19 cellular contexts compared by ENCODE assay signal in the genomic region with DNA sequence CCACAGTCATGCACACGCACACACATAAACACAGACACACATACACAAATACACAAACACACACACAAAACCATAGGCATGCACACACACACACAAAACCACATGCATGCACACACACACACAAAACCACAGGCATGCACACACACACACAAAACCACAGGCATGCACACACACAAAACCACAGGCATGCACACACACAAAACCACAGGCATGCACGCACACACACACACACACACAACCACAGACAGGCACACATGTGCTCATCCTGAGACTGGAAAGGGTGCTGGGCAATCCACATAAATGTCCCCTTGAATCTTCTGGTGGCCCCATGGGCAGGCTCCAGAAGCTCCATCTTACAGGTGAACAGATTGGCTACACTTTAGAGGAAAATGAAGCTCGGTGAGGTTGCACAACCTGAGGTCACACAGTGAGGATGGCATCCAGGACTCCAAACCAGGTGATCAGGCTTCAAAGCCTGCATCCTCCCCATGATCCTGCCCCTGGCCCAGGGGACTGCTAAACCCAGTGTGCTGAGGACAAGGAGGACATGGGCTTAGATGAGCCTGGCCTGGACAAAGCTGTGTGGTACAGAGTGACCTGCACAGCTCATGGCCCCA.
DNase-seq lines count a peak whose midpoint lies in the region; ATAC-seq and TF ChIP-seq lines count a peak whose summit lies in the region.
"Had no signal": no experiment of that assay in that cellular context is flagged by ENCODE, and none has a peak within 500 bp of the region (broad histone marks: within the 10 kb centered on the region; RNA-seq: fewer than 3 reads in every experiment).

No MANE protein-coding gene starts in this region.

- peak overlapping the region; percentile 38 for H4K8ac ChIP-seq in trophoblast cell (ENCODE audit: low read depth, low read length)

- H3K27me3 ChIP-seq in SJCRH30 (no peaks in the 10 kb centered on the region), endodermal cell (ENCODE audit: control insufficient read depth, insufficient read depth, low read length, poor library complexity, severe bottlenecking) (no peaks in the 10 kb centered on the region), trophoblast cell (ENCODE audit: insufficient read depth, low read length) (no peaks in the 10 kb centered on the region)
- H3K27me3 ChIP-seq: heart right ventricle, spleen, thyroid gland had no signal

- H3K4me2 ChIP-seq in trophoblast cell (ENCODE audit: low read length): no peak overlapping the region

- 91% methylated on average over 3 of the region's 3 CpGs; no CpG with 5 or more reads in 1 of the 2 experiments for WGBS in endodermal cell (ENCODE audit: insufficient coverage in 1 of 2, insufficient read length in 1 of 2), 2 experiments
- WGBS in trophoblast cell (ENCODE audit: extremely low coverage, insufficient coverage, insufficient read length): no CpG with 5 or more reads among the region's 3 CpGs

- peaks cover 3% of the 10 kb centered on the region for H3K79me2 ChIP-seq in trophoblast cell (ENCODE audit: control insufficient read depth, insufficient read depth, low read length, poor library complexity)

- peak overlapping the region; percentile 10 for H3K4me3 Mint-ChIP-seq in activated CD4-positive, alpha-beta T cell treated with anti-CD3 and anti-CD28 coated beads, Interleukin-2, amount 10 ng/mL, durations not matched to agents 7 days and 5 days
- H3K4me3 Mint-ChIP-seq in endodermal cell: no peak overlapping the region
- H3K4me3 Mint-ChIP-seq: activated T-helper 17 cell treated with anti-CD3 and anti-CD28 coated beads, Interleukin-2, amount 50 U/mL, for 72 hours; central memory CD8-positive, alpha-beta T cell; naive B cell had no signal

- H2BK5ac ChIP-seq in trophoblast cell (ENCODE audit: low read depth, low read length, poor library complexity): peak overlapping the region; percentile 64

- peaks cover 47% of the 10 kb centered on the region for H3K4me1 Mint-ChIP-seq in activated CD4-positive, alpha-beta T cell treated with anti-CD3 and anti-CD28 coated beads, Interleukin-2, amount 10 ng/mL, durations not matched to agents 7 days and 5 days
- H3K4me1 Mint-ChIP-seq in endodermal cell: peaks cover 5% of the 10 kb centered on the region

- CTCF ChIA-PET in activated CD4-positive, alpha-beta T cell treated with anti-CD3 and anti-CD28 coated beads, Interleukin-2, amount 10 ng/mL, durations not matched to agents 7 days and 5 days (lab: Charles Lee): interaction anchor here (0.9 to 1.5 kb wide), 4 partner anchors 11 to 26 kb away, joined by 3 to 6 read pairs (median 3); no protein-coding TSS in a partner anchor

- H2BK12ac ChIP-seq in trophoblast cell (ENCODE audit: low read length): peak overlapping the region; percentile 28

- H3K36me3 ChIP-seq in SJCRH30 (no peaks in the 10 kb centered on the region), endodermal cell (ENCODE audit: control insufficient read depth, insufficient read depth, low read length) (no peaks in the 10 kb centered on the region), trophoblast cell (ENCODE audit: control insufficient read depth in 1 of 2, insufficient read depth in 2 of 2, low read length in 2 of 2) (no peaks in the 10 kb centered on the region)
- H3K36me3 ChIP-seq: heart right ventricle, spleen, thyroid gland had no signal

- in situ Hi-C loops in G401 (cut with HindIII; ENCODE audit: low sequenced_read_pairs): no loop called here

- H3K9me3 ChIP-seq in SJCRH30 (replicated peaks): no peaks in the 10 kb centered on the region
- H3K9me3 ChIP-seq in endodermal cell (ENCODE audit: control insufficient read depth, low read length): no peaks in the 10 kb centered on the region
- H3K9me3 ChIP-seq in trophoblast cell (ENCODE audit: insufficient read depth, low read depth, low read length): peaks cover 10% of the 10 kb centered on the region
- H3K9me3 ChIP-seq: psoas muscle, thyroid gland had no signal

- peaks cover 46% of the 10 kb centered on the region for H3K4me1 ChIP-seq in SJCRH30
- no peaks in the 10 kb centered on the region for H3K4me1 ChIP-seq in endodermal cell (ENCODE audit: control insufficient read depth, insufficient read depth, low read length)
- peaks cover 28 to 52% of the 10 kb centered on the region in 2 experiments for H3K4me1 ChIP-seq in trophoblast cell (ENCODE audit: control insufficient read depth in 1 of 2, insufficient read depth in 2 of 2, low read length in 2 of 2)
- H3K4me1 ChIP-seq: thyroid gland had no signal

- no peak overlapping the region for H2AFZ ChIP-seq in trophoblast cell (ENCODE audit: insufficient read depth, low read length, poor library complexity)

- H3K23ac ChIP-seq in trophoblast cell (ENCODE audit: low read length): no peak overlapping the region

- H3K36me3 Mint-ChIP-seq in activated CD4-positive, alpha-beta T cell treated with anti-CD3 and anti-CD28 coated beads, Interleukin-2, amount 10 ng/mL, durations not matched to agents 7 days and 5 days (ENCODE audit: low read depth): peaks cover 14% of the 10 kb centered on the region
- H3K36me3 Mint-ChIP-seq in endodermal cell (ENCODE audit: low read depth): no peaks in the 10 kb centered on the region
- H3K36me3 Mint-ChIP-seq: naive B cell had no signal

- H3K9ac ChIP-seq in endodermal cell (ENCODE audit: extremely low read depth, low read length, poor library complexity, severe bottlenecking): no peak overlapping the region
- H3K9ac ChIP-seq in trophoblast cell (ENCODE audit: low read length): no peak overlapping the region

- no peak overlapping the region for H4K12ac ChIP-seq in trophoblast cell (ENCODE audit: low read depth, low read length)

- peak overlapping the region; percentile 26 for H2AK5ac ChIP-seq in trophoblast cell (ENCODE audit: low read length)

- H4K91ac ChIP-seq in trophoblast cell (ENCODE audit: low read depth, low read length): peak overlapping the region; percentile 31

- peak overlapping the region; percentile 58 for H3K27ac ChIP-seq in SJCRH30
- H3K27ac ChIP-seq in endodermal cell (ENCODE audit: low read depth, low read length): peak overlapping the region; percentile 47
- H3K27ac ChIP-seq in trophoblast cell (ENCODE audit: low read depth, low read length): peak overlapping the region; percentile 73
- H3K27ac ChIP-seq: heart right ventricle, psoas muscle, RWPE1, thyroid gland had no signal

- H3K4me3 ChIP-seq in SJCRH30 (no peak overlapping the region), endodermal cell (ENCODE audit: low read length) (no peak overlapping the region), trophoblast cell (ENCODE audit: low read depth, low read length) (peak overlapping the region; percentile 40)
- H3K4me3 ChIP-seq: heart right ventricle, psoas muscle, spleen, thyroid gland had no signal

- peak overlapping the region; percentile 9 for H3K4ac ChIP-seq in trophoblast cell (ENCODE audit: low read depth, low read length)

- no peaks in the 10 kb centered on the region for H3K9me3 Mint-ChIP-seq in activated CD4-positive, alpha-beta T cell treated with anti-CD3 and anti-CD28 coated beads, Interleukin-2, amount 10 ng/mL, durations not matched to agents 7 days and 5 days
- H3K9me3 Mint-ChIP-seq in endodermal cell: no peaks in the 10 kb centered on the region
- H3K9me3 Mint-ChIP-seq: activated T-helper 17 cell treated with anti-CD3 and anti-CD28 coated beads, Interleukin-2, amount 50 U/mL, for 72 hours; central memory CD8-positive, alpha-beta T cell had no signal

- H3K14ac ChIP-seq in trophoblast cell (ENCODE audit: low read length): peak overlapping the region; percentile 76

- peak overlapping the region; percentile 31 for H3K18ac ChIP-seq in trophoblast cell (ENCODE audit: low read length)

- peaks cover 59% of the 10 kb centered on the region for H3K79me1 ChIP-seq in trophoblast cell (ENCODE audit: low read length)

- ATAC-seq in activated CD4-positive, CD25-positive, alpha-beta regulatory T cell treated with anti-CD3 and anti-CD28 coated beads, Interleukin-2, amount 50 U/mL, for 24 hours: no peak
- no peak for ATAC-seq in GM21717 (IDR thresholded peaks at IDR 0.05; ENCODE audit: unreplicated experiment)
- ATAC-seq: activated T-helper 17 cell treated with anti-CD3 and anti-CD28 coated beads, Interleukin-2, amount 50 U/mL, for 72 hours had no signal

- TF ChIP-seq CTCF in endodermal cell (conservative IDR thresholded peaks at IDR 0.05): no peak

- peak overlapping the region; percentile 3 for H3K27ac Mint-ChIP-seq in activated CD4-positive, alpha-beta T cell treated with anti-CD3 and anti-CD28 coated beads, Interleukin-2, amount 10 ng/mL, durations not matched to agents 7 days and 5 days
- no peak overlapping the region for H3K27ac Mint-ChIP-seq in endodermal cell
- H3K27ac Mint-ChIP-seq: activated T-helper 17 cell treated with anti-CD3 and anti-CD28 coated beads, Interleukin-2, amount 50 U/mL, for 72 hours had no signal

- peaks cover 5% of the 10 kb centered on the region for H3K27me3 Mint-ChIP-seq in activated CD4-positive, alpha-beta T cell treated with anti-CD3 and anti-CD28 coated beads, Interleukin-2, amount 10 ng/mL, durations not matched to agents 7 days and 5 days
- H3K27me3 Mint-ChIP-seq in endodermal cell (ENCODE audit: insufficient read depth): no peaks in the 10 kb centered on the region
- H3K27me3 Mint-ChIP-seq: activated T-helper 17 cell treated with anti-CD3 and anti-CD28 coated beads, Interleukin-2, amount 50 U/mL, for 72 hours; central memory CD8-positive, alpha-beta T cell; naive B cell had no signal

- H2BK120ac ChIP-seq in trophoblast cell (ENCODE audit: insufficient read depth, low read length, poor library complexity): peak overlapping the region; percentile 16

- POLR2A ChIA-PET in activated CD4-positive, alpha-beta T cell treated with anti-CD3 and anti-CD28 coated beads, Interleukin-2, amount 10 ng/mL, durations not matched to agents 7 days and 5 days (lab: Charles Lee): interaction anchor here (0.6 kb wide), 1 partner anchor 61 kb away, joined by 3 read pairs; no protein-coding TSS in a partner anchor

- no peak for DNase-seq in activated CD4-positive, alpha-beta T cell treated with anti-CD3 and anti-CD28 coated beads, Interleukin-2, amount 10 ng/mL, durations not matched to agents 7 days and 5 days
- no peak for DNase-seq in activated CD4-positive, alpha-beta T cell treated with anti-CD3 and anti-CD28 coated beads, Interleukin-2, amount 50 U/mL, for 1 hour
- peak in 1 of 2 experiments; percentile 22 for DNase-seq in SJCRH30
- no peak for DNase-seq in endodermal cell
- peak in 1 of 2 donors; percentile 8 for DNase-seq in trophoblast cell
- no peak for DNase-seq in G401 (ENCODE audit: low spot score)
- DNase-seq: activated CD8-positive, alpha-beta memory T cell treated with anti-CD3 and anti-CD28 coated beads for 24 hours; amniotic stem cell; effector memory CD4-positive, alpha-beta T cell; naive B cell; psoas muscle; thyroid gland had no signal
